In genomic region chr9:91395553-91396470, GRCh38 we compare ENCODE assay signal across 9 cellular contexts. TPM values are rescaled to one million over a fixed set of nuclear protein-coding genes. Genes with fewer than 3 reads are reported as not detected.
A peak's percentile ranks its signal among the peaks of the same experiment; 100 is the strongest.
DNase-seq lines count a peak whose midpoint lies in the region; ATAC-seq, FAIRE-seq and TF ChIP-seq lines count a peak whose summit lies in the region.
"Had no signal": no experiment of that assay in that cellular context is flagged by ENCODE, and none has a peak within 500 bp of the region (broad histone marks: within the 10 kb centered on the region; RNA-seq: fewer than 3 reads in every experiment).

No MANE protein-coding gene starts in this region.

- H3K4me3 Mint-ChIP-seq in WTC11, result no peak overlapping the region
- H3K4me3 Mint-ChIP-seq: nephron progenitor cell had no signal

- no peaks in the 10 kb centered on the region for H3K27me3 ChIP-seq in SJSA1 (replicated peaks)
- no peaks in the 10 kb centered on the region for H3K27me3 ChIP-seq in foreskin keratinocyte

- H3K27me3 Mint-ChIP-seq in WTC11 (ENCODE audit: low read depth), result peaks cover 3% of the 10 kb centered on the region; the same call in 1 of the 2 replicates

- peak; percentile 89 for ATAC-seq in foreskin keratinocyte
- no peak for ATAC-seq in WTC11
- no peak for ATAC-seq in HG02571 (IDR thresholded peaks at IDR 0.05; ENCODE audit: unreplicated experiment)

- H3K9me3 Mint-ChIP-seq in WTC11, result no peaks in the 10 kb centered on the region
- H3K9me3 Mint-ChIP-seq: nephron progenitor cell had no signal

- H3K27ac ChIP-seq in SJSA1, result peak overlapping the region; percentile 66
- H3K27ac ChIP-seq in foreskin keratinocyte, result no peak overlapping the region

- H3K9me3 ChIP-seq in SJSA1 (replicated peaks), result no peaks in the 10 kb centered on the region

- H3K36me3 Mint-ChIP-seq in WTC11, result no peaks in the 10 kb centered on the region

- H3K27ac Mint-ChIP-seq in WTC11, result no peak overlapping the region
- H3K27ac Mint-ChIP-seq: nephron progenitor cell had no signal

- TF ChIP-seq CTCF in foreskin keratinocyte (conservative IDR thresholded peaks at IDR 0.05) (no peak), WTC11 (IDR thresholded peaks at IDR 0.05) (no peak)

- CTCF ChIA-PET in WTC11 (lab: Charles Lee), result no interaction called here

- no peak for TF ChIP-seq POLR2A in H54 (IDR thresholded peaks at IDR 0.05; ENCODE audit: low read depth, low read length)

- H3K4me1 Mint-ChIP-seq in WTC11, result no peaks in the 10 kb centered on the region
- H3K4me1 Mint-ChIP-seq: nephron progenitor cell had no signal

- FAIRE-seq in H54 (lab: Jason Lieb, UNC) (peak; percentile 94), frontal cortex (lab: Jason Lieb, UNC) (no peak)

- no peak overlapping the region for H3K4me3 ChIP-seq in SJSA1

- no peaks in the 10 kb centered on the region for H3K36me3 ChIP-seq in SJSA1

- POLR2A ChIA-PET in WTC11 (lab: Charles Lee), result no interaction called here

- peak; percentile 88 for DNase-seq in CD1c-positive myeloid dendritic cell (ENCODE audit: extremely low spot score)
- peak; percentile 56 for DNase-seq in H54 (ENCODE audit: insufficient read length, low spot score)
- peak in 1 of 2 experiments; percentile 77 for DNase-seq in SJSA1 (ENCODE audit: low read depth in 1 of 2, low spot score in 2 of 2)
- DNase-seq in foreskin keratinocyte, result peak; percentile 90 to 95
- DNase-seq in frontal cortex (ENCODE audit: low spot score in 2 of 2), result no peak
- DNase-seq in WTC11 (ENCODE audit: low spot score), result no peak
- no peak for DNase-seq in HT-29 (ENCODE audit: low spot score)
- DNase-seq: nephron progenitor cell had no signal

- peaks cover 22% of the 10 kb centered on the region for H3K4me1 ChIP-seq in SJSA1 (replicated peaks)
- peaks cover 23% of the 10 kb centered on the region for H3K4me1 ChIP-seq in foreskin keratinocyte

TF ChIP-seq in WTC11, 78 proteins besides CTCF, POLR2A, EP300 and RAD21:
- TF ChIP-seq ZNF121 (CRISPR knock-in tag; IDR thresholded peaks at IDR 0.05) (no peak), ELF4 (CRISPR knock-in tag; IDR thresholded peaks at IDR 0.05; ENCODE audit: low read depth) (no peak), USF1 (CRISPR knock-in tag; IDR thresholded peaks at IDR 0.05) (no peak), ZNF138 (CRISPR knock-in tag; conservative IDR thresholded peaks at IDR 0.05) (no peak), GTF2I (CRISPR knock-in tag; conservative IDR thresholded peaks at IDR 0.05) (no peak), MLX (CRISPR knock-in tag; IDR thresholded peaks at IDR 0.05) (no peak), ZNF219 (CRISPR knock-in tag; IDR thresholded peaks at IDR 0.05; ENCODE audit: borderline replicate concordance) (no peak), ZNF317 (CRISPR knock-in tag; IDR thresholded peaks at IDR 0.05; ENCODE audit: borderline replicate concordance, low read depth) (no peak), ATF1 (CRISPR knock-in tag; IDR thresholded peaks at IDR 0.05) (no peak), ZBTB21 (CRISPR knock-in tag; IDR thresholded peaks at IDR 0.05; ENCODE audit: borderline replicate concordance) (no peak), SMAD4 (CRISPR knock-in tag; IDR thresholded peaks at IDR 0.05) (no peak), NFATC4 (CRISPR knock-in tag; IDR thresholded peaks at IDR 0.05) (no peak), NFYB (CRISPR knock-in tag; conservative IDR thresholded peaks at IDR 0.05; ENCODE audit: low read depth) (no peak), ZNF396 (CRISPR knock-in tag; IDR thresholded peaks at IDR 0.05; ENCODE audit: borderline replicate concordance) (no peak)

RNA-seq across cellular contexts. Expression of gene NFIL3, which starts 27.8 kb away (rescaled TPM):
- total RNA-seq in SJSA1 (2014; rRNA removed; shearing (Covaris generic)), result 6.2 and 9.0 TPM in 2 replicates
- 10.5 and 10.7 TPM in 2 replicates for total RNA-seq in foreskin keratinocyte
- 8.4 and 8.6 TPM in 2 replicates for polyA plus RNA-seq in foreskin keratinocyte
- total RNA-seq in frontal cortex, result 30.6 TPM
- total RNA-seq in WTC11 (2021), result 11.8 to 13.5 TPM (median 13.0 TPM) in 3 replicates
- total RNA-seq in HT-29 (2014; rRNA removed; shearing (Covaris generic)), result 1.2 and 1.4 TPM in 2 replicates

RNA-seq across cellular contexts. Expression of gene AUH, which starts 34.1 kb away (rescaled TPM):
- 15.3 and 20.7 TPM in 2 replicates for total RNA-seq in SJSA1 (2014; rRNA removed; shearing (Covaris generic))
- 7.8 and 8.1 TPM in 2 replicates for total RNA-seq in foreskin keratinocyte
- polyA plus RNA-seq in foreskin keratinocyte, result 5.3 and 5.8 TPM in 2 replicates
- total RNA-seq in frontal cortex, result 20.0 TPM
- total RNA-seq in WTC11 (2021), result 30.4 to 32.3 TPM (median 32.0 TPM) in 3 replicates
- total RNA-seq in HT-29 (2014; rRNA removed; shearing (Covaris generic)), result 28.6 TPM in 2 replicates

Comparison
In these comparisons a context has a peak if more than half of its experiments do, and no peak if none do; other contexts are left out.
1. DNase-seq: peak in CD1c-positive myeloid dendritic cell (single experiment), H54 (single experiment) and foreskin keratinocyte (2 of 2); none in frontal cortex (0 of 2), WTC11 (single experiment) and HT-29 (single experiment).